In genomic region chr12:119153477-119154434, GRCh38 we compare ENCODE assay signal across 10 cellular contexts. TPM values are rescaled to one million over a fixed set of nuclear protein-coding genes. Genes with fewer than 3 reads are reported as not detected.
DNase-seq lines count a peak whose midpoint lies in the region; ATAC-seq and TF ChIP-seq lines count a peak whose summit lies in the region.
"Had no signal": no experiment of that assay in that cellular context is flagged by ENCODE, and none has a peak within 500 bp of the region (broad histone marks: within the 10 kb centered on the region; RNA-seq: fewer than 3 reads in every experiment).

No MANE protein-coding gene starts in this region.

- no peaks in the 10 kb centered on the region for H3K9me3 ChIP-seq in gastrocnemius medialis

- H3K4me1 Mint-ChIP-seq in MCF 10A (ENCODE audit: insufficient read depth, unreplicated experiment), result no peaks in the 10 kb centered on the region

- no peaks in the 10 kb centered on the region for H3K27me3 Mint-ChIP-seq in MCF 10A (ENCODE audit: insufficient read depth, unreplicated experiment)

- no peak overlapping the region for H3K4me3 Mint-ChIP-seq in MCF 10A (ENCODE audit: unreplicated experiment)
- H3K4me3 Mint-ChIP-seq: stimulated activated effector memory CD8-positive, alpha-beta T cell treated with anti-CD3 and anti-CD28 coated beads, Interleukin-12 subunit alpha, Interleukin-12 subunit beta, amount 100 ng/mL, for 72 hours had no signal

- in situ Hi-C loops in gastrocnemius medialis (cut with MboI; ENCODE audit: low sequenced_read_pairs in 4 of 4), result no loop called here

- H3K27ac Mint-ChIP-seq in MCF 10A (ENCODE audit: low read depth, unreplicated experiment), result no peak overlapping the region
- H3K27ac Mint-ChIP-seq: stimulated activated effector memory CD8-positive, alpha-beta T cell treated with anti-CD3 and anti-CD28 coated beads, Interleukin-12 subunit alpha, Interleukin-12 subunit beta, amount 100 ng/mL, for 72 hours had no signal

- no peaks in the 10 kb centered on the region for H3K36me3 Mint-ChIP-seq in MCF 10A (ENCODE audit: insufficient read depth, unreplicated experiment)
- H3K36me3 Mint-ChIP-seq: stimulated activated effector memory CD8-positive, alpha-beta T cell treated with anti-CD3 and anti-CD28 coated beads, Interleukin-12 subunit alpha, Interleukin-12 subunit beta, amount 100 ng/mL, for 72 hours had no signal

- CTCF ChIA-PET in MCF 10A (lab: Yijun Ruan, JAX), result interaction anchor here (0.7 kb wide), 1 partner anchor 20 kb away, joined by 3 read pairs; no protein-coding TSS in a partner anchor

- TF ChIP-seq CTCF in gastrocnemius medialis (IDR thresholded peaks at IDR 0.05 in 4 of 5, conservative IDR thresholded peaks at IDR 0.05 in 1 of 5) (no peak), MCF 10A (IDR thresholded peaks at IDR 0.05; ENCODE audit: unreplicated experiment) (no peak)

- H3K4me1 ChIP-seq in gastrocnemius medialis, result peaks cover 22 to 30% of the 10 kb centered on the region in 2 donors

- H3K27ac ChIP-seq in gastrocnemius medialis, result peak overlapping the region; percentile 93 to 99 (median 95)

- no peak for TF ChIP-seq POLR2A in gastrocnemius medialis (IDR thresholded peaks at IDR 0.05)

- POLR2A ChIA-PET in MCF 10A (lab: Yijun Ruan, JAX), result no interaction called here

- peaks cover 7% of the 10 kb centered on the region for H3K9me3 Mint-ChIP-seq in MCF 10A (ENCODE audit: unreplicated experiment)

- no TSS peak for BruUV-seq in MCF 10A (replicated peaks; lab: Mats Ljungman, UMichigan)

- H3K4me3 ChIP-seq in iPS-11a (ENCODE audit: low read depth, low read length) (peak overlapping the region; percentile 80), gastrocnemius medialis (peak overlapping the region in 1 of 4 donors; percentile 13)

- no peaks in the 10 kb centered on the region for H3K36me3 ChIP-seq in gastrocnemius medialis

- intact Hi-C loops in gastrocnemius medialis (cut with DNase I; ENCODE audit: low total_unique reads) (no loop called here), MCF 10A (cut with micrococcal nuclease) (no loop called here)

- no peaks in the 10 kb centered on the region for H3K27me3 ChIP-seq in gastrocnemius medialis

- DNase-seq in activated CD4-positive, alpha-beta T cell treated with anti-CD3 and anti-CD28 coated beads, Interleukin-2, amount 50 U/mL, for 48 hours, result peak; percentile 7 to 12
- DNase-seq in gastrocnemius medialis, result peak; percentile 77 to 88
- no peak for DNase-seq in NCI-H748 treated with DMSO at 0.1 percent for 48 hours (lab: John Stamatoyannopoulos, UW)
- DNase-seq in NCI-H128 (lab: John Stamatoyannopoulos, UW; ENCODE audit: unreplicated experiment), result no peak
- no peak for DNase-seq in MCF 10A (ENCODE audit: unreplicated experiment)
- DNase-seq in Kasumi-1 (lab: John Stamatoyannopoulos, UW), result no peak
- DNase-seq: NCI-H146 had no signal

- ATAC-seq in GM21390 (IDR thresholded peaks at IDR 0.05; ENCODE audit: unreplicated experiment) (peak; percentile 45), gastrocnemius medialis (peak; percentile 15 to 16)
- ATAC-seq: stimulated activated effector memory CD8-positive, alpha-beta T cell treated with anti-CD3 and anti-CD28 coated beads, Interleukin-12 subunit alpha, Interleukin-12 subunit beta, amount 100 ng/mL, for 72 hours had no signal

RNA-seq across cellular contexts. Expression of gene HSPB8, which starts 25.0 kb away (rescaled TPM):
- 100 to 1,000 TPM; 552 to 742 (median 604) TPM for total RNA-seq in gastrocnemius medialis
- 0.23 and 0.27 TPM in 2 replicates for total RNA-seq in MCF 10A (2022)

Comparison
In these comparisons a context has a peak if more than half of its experiments do, and no peak if none do; other contexts are left out.
1. DNase-seq: peak in activated CD4-positive, alpha-beta T cell treated with anti-CD3 and anti-CD28 coated beads, Interleukin-2, amount 50 U/mL, for 48 hours (2 of 2) and gastrocnemius medialis (2 of 2); none in NCI-H748 treated with DMSO at 0.1 percent for 48 hours (single experiment), NCI-H128 (single experiment), MCF 10A (single experiment) and Kasumi-1 (0 of 2).
2. RNA of gene HSPB8, which starts 25.0 kb away (total RNA-seq): 552 to 742 TPM in gastrocnemius medialis; 0.23 to 0.27 TPM in MCF 10A; every median in the first group is over 100 times any median in the second.